Comparison of ENCODE assay signal across 11 cellular contexts in the genomic region with DNA sequence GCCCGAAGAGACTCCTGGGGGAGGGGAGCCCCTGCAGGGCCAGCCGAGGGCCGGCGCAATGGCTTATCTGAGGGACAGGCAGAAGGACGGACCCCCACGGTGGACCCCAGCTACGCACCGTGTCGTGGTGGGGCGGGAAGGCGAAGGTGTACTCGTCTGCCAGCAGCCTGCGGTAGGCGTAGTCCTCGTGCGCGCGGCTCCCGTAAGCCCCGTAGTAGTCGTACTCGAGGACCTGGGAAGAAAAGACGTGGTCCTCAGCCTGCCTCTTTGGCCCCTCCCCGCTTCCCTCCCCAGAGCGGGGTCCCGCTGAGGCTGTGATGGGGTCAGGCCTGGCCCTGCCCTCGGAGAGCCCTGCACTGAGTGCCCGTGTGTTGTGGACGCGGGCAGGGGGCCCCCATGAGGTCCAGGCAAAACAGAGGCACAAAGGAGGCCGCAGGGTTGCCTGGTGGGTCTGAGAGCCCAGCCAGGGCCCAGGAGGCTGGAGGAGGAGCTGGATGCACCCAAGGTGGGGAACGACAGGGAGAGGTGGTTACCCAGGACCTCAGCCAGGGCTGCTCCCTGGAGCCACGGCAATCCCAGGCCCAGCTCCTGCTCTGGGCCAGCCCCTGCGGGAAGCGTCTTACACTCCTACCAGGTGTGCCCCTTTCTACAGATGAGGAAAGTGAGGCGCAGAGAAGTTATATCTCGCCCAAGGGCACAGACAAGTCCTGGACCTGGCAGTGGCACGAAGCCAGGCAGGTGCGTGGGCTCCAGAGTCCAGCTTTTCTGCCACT. TPM values are rescaled to one million over a fixed set of nuclear protein-coding genes. Genes with fewer than 3 reads are reported as not detected.
DNase-seq lines count a peak whose midpoint lies in the region; ATAC-seq lines count a peak whose summit lies in the region.
"Had no signal": no experiment of that assay in that cellular context is flagged by ENCODE, and none has a peak within 500 bp of the region (broad histone marks: within the 10 kb centered on the region; RNA-seq: fewer than 3 reads in every experiment).

No MANE protein-coding gene starts in this region.

- H3K9me3 ChIP-seq in KOPT-K1 (ENCODE audit: insufficient read depth, low read length, poor library complexity, severe bottlenecking): no peaks in the 10 kb centered on the region

- no peaks in the 10 kb centered on the region for H3K9me3 Mint-ChIP-seq in activated CD4-positive, alpha-beta memory T cell treated with anti-CD3 and anti-CD28 coated beads, Interleukin-2, amount 10 ng/mL, durations not matched to agents 7 days and 5 days

- peaks cover 14% of the 10 kb centered on the region for H3K27me3 Mint-ChIP-seq in activated CD4-positive, alpha-beta memory T cell treated with anti-CD3 and anti-CD28 coated beads, Interleukin-2, amount 10 ng/mL, durations not matched to agents 7 days and 5 days

- peak overlapping the region; percentile 64 for H3K27ac Mint-ChIP-seq in activated CD4-positive, alpha-beta memory T cell treated with anti-CD3 and anti-CD28 coated beads, Interleukin-2, amount 10 ng/mL, durations not matched to agents 7 days and 5 days

- POLR2A ChIA-PET in activated CD4-positive, alpha-beta memory T cell treated with anti-CD3 and anti-CD28 coated beads, Interleukin-2, amount 10 ng/mL, durations not matched to agents 7 days and 5 days (lab: Charles Lee): interaction anchor here (2.6 kb wide), 1 partner anchor 19 kb away, joined by 12 read pairs; no protein-coding TSS in a partner anchor

- peaks cover 35% of the 10 kb centered on the region for H3K4me1 Mint-ChIP-seq in activated CD4-positive, alpha-beta memory T cell treated with anti-CD3 and anti-CD28 coated beads, Interleukin-2, amount 10 ng/mL, durations not matched to agents 7 days and 5 days

- CTCF ChIA-PET in activated CD4-positive, alpha-beta memory T cell treated with anti-CD3 and anti-CD28 coated beads, Interleukin-2, amount 10 ng/mL, durations not matched to agents 7 days and 5 days (lab: Charles Lee): no interaction called here

- ATAC-seq in Right ventricle myocardium superior (ENCODE audit: poor library complexity) (peak; percentile 8), sciatic nerve (peak; percentile 2), GM19328 (IDR thresholded peaks at IDR 0.05; ENCODE audit: unreplicated experiment) (no peak)

- H3K27ac ChIP-seq in KOPT-K1 (ENCODE audit: low read depth, low read length, poor library complexity, severe bottlenecking): peak overlapping the region; percentile 86
- H3K27ac ChIP-seq: cardiac muscle cell had no signal

- intact Hi-C loops in Right ventricle myocardium superior (cut with DNase I): no loop called here
- intact Hi-C loops in sciatic nerve (cut with DNase I): no loop called here

- no peaks in the 10 kb centered on the region for H3K36me3 ChIP-seq in KOPT-K1 (ENCODE audit: insufficient read depth, low read length)
- H3K36me3 ChIP-seq: cardiac muscle cell had no signal

- DNase-seq in activated CD4-positive, alpha-beta memory T cell treated with anti-CD3 and anti-CD28 coated beads, Interleukin-2, amount 10 ng/mL, durations not matched to agents 7 days and 5 days: no peak
- DNase-seq in Right ventricle myocardium superior (peak; percentile 42), sciatic nerve (ENCODE audit: low spot score) (peak; percentile 53), medulla oblongata (ENCODE audit: extremely low spot score) (no peak), HT-29 (ENCODE audit: low spot score) (no peak), SW480 (ENCODE audit: low spot score) (no peak)
- DNase-seq: KG1, T1000 had no signal

- no peaks in the 10 kb centered on the region for H3K36me3 Mint-ChIP-seq in activated CD4-positive, alpha-beta memory T cell treated with anti-CD3 and anti-CD28 coated beads, Interleukin-2, amount 10 ng/mL, durations not matched to agents 7 days and 5 days (ENCODE audit: low read depth)

- peak overlapping the region; percentile 66 for H3K4me3 Mint-ChIP-seq in activated CD4-positive, alpha-beta memory T cell treated with anti-CD3 and anti-CD28 coated beads, Interleukin-2, amount 10 ng/mL, durations not matched to agents 7 days and 5 days

RNA-seq across cellular contexts. Expression of gene SARDH, which starts 35.2 kb away (rescaled TPM):
- under 1 TPM; 0.50 to 0.88 TPM for total RNA-seq in activated CD4-positive, alpha-beta memory T cell treated with anti-CD3 and anti-CD28 coated beads, Interleukin-2, amount 10 ng/mL, durations not matched to agents 7 days and 5 days
- 0.94 TPM for total RNA-seq in Right ventricle myocardium superior
- 6.0 TPM for total RNA-seq in sciatic nerve
- total RNA-seq in HT-29 (2014; rRNA removed; shearing (Covaris generic)): 2.5 and 2.7 TPM in 2 replicates

Comparison
In these comparisons a context has a peak if more than half of its experiments do, and no peak if none do; other contexts are left out.
1. DNase-seq: peak in Right ventricle myocardium superior (single experiment) and sciatic nerve (single experiment); none in activated CD4-positive, alpha-beta memory T cell treated with anti-CD3 and anti-CD28 coated beads, Interleukin-2, amount 10 ng/mL, durations not matched to agents 7 days and 5 days (single experiment), medulla oblongata (single experiment), HT-29 (single experiment) and SW480 (single experiment).